In genomic region chr7:99558306-99559275, GRCh38 we compare ENCODE assay signal across 9 cellular contexts. TPM values are rescaled to one million over a fixed set of nuclear protein-coding genes. Genes with fewer than 3 reads are reported as not detected.
DNase-seq lines count a peak whose midpoint lies in the region; ATAC-seq, FAIRE-seq and TF ChIP-seq lines count a peak whose summit lies in the region.
"Had no signal": no experiment of that assay in that cellular context is flagged by ENCODE, and none has a peak within 500 bp of the region (broad histone marks: within the 10 kb centered on the region; RNA-seq: fewer than 3 reads in every experiment).

TSS of gene ZNF655 (plus strand) at chr7:99558642. CDS start at chr7:99560560, 1,918 bp downstream.

- no peak for FAIRE-seq in small intestine (lab: Jason Lieb, UNC)

- intact Hi-C loops in breast epithelium (cut with DNase I; ENCODE audit: low total_unique reads) = no loop called here

- H3K4me3 ChIP-seq in WI38 (ENCODE audit: low read depth, low read length) = peak within 1 kb of the TSS; percentile 95
- peak within 1 kb of the TSS; percentile 70 to 100 (median 94) for H3K4me3 ChIP-seq in breast epithelium
- peak within 1 kb of the TSS; percentile 92 for H3K4me3 ChIP-seq in iPS-20b (ENCODE audit: low read length)
- H3K4me3 ChIP-seq in small intestine (ENCODE audit: low read depth in 1 of 2, low read length in 2 of 2) = peak within 1 kb of the TSS; percentile 76

- H3K4me1 ChIP-seq in breast epithelium = peaks cover 3 to 15% of the 10 kb centered on the region in 2 donors
- no peaks in the 10 kb centered on the region; the same call in none of the 2 replicates for H3K4me1 ChIP-seq in iPS-20b (ENCODE audit: insufficient read depth, low read length)
- H3K4me1 ChIP-seq in small intestine (ENCODE audit: control insufficient read depth in 2 of 2, insufficient read depth in 1 of 2, low read depth in 1 of 2, low read length in 1 of 2) = peaks cover 3 to 6% of the 10 kb centered on the region in 2 donors

- peak; percentile 71 for DNase-seq in 8988T
- DNase-seq in NCI-H2171 (lab: John Stamatoyannopoulos, UW) = peak; percentile 96
- peak; percentile 89 to 91 for DNase-seq in breast epithelium (ENCODE audit: low spot score in 2 of 2)
- peak; percentile 84 for DNase-seq in small intestine

- H3K36me3 ChIP-seq in breast epithelium (peaks cover 7% of the 10 kb centered on the region), iPS-20b (ENCODE audit: insufficient read depth, low read depth, low read length) (peaks cover 60% of the 10 kb centered on the region), small intestine (ENCODE audit: control insufficient read depth in 2 of 2, insufficient read depth in 2 of 2, low read length in 2 of 2) (peaks cover 11 to 13% of the 10 kb centered on the region in 2 donors)

- ATAC-seq in HG03064 (IDR thresholded peaks at IDR 0.05; ENCODE audit: low read depth, unreplicated experiment) = peak; percentile 67

- H3K27me3 ChIP-seq in breast epithelium (no peaks in the 10 kb centered on the region), iPS-20b (ENCODE audit: insufficient read depth, low read length) (no peaks in the 10 kb centered on the region), small intestine (ENCODE audit: control insufficient read depth in 2 of 2, insufficient read depth in 2 of 2, low read length in 2 of 2) (no peaks in the 10 kb centered on the region)

- H3K9me3 ChIP-seq in breast epithelium (no peaks in the 10 kb centered on the region), iPS-20b (ENCODE audit: insufficient read depth, low read depth, low read length) (no peaks in the 10 kb centered on the region), small intestine (ENCODE audit: control insufficient read depth, low read depth) (no peaks in the 10 kb centered on the region)

- peak within 1 kb of the TSS; percentile 98 to 100 for H3K27ac ChIP-seq in breast epithelium
- H3K27ac ChIP-seq in iPS-20b (ENCODE audit: low read length) = peak within 1 kb of the TSS; percentile 96
- H3K27ac ChIP-seq in small intestine (ENCODE audit: low read depth in 1 of 2, low read length in 1 of 2) = peak within 1 kb of the TSS; percentile 96 to 97
- H3K27ac ChIP-seq: C4-2B had no signal

- TF ChIP-seq POLR2A in GM18526 (IDR thresholded peaks at IDR 0.05; ENCODE audit: extremely low read depth, insufficient read length) = peak; percentile 80
- TF ChIP-seq POLR2A in breast epithelium (IDR thresholded peaks at IDR 0.05) = peak; percentile 66

- 0 to 1% (median 0%) methylated on average over 62 to 80 of the region's 80 CpGs for WGBS in small intestine, 3 donors

- peak within 1 kb of the TSS; percentile 100 for H3K9ac ChIP-seq in iPS-20b (ENCODE audit: low read depth, low read length)

- no peak for TF ChIP-seq CTCF in WI38 (IDR thresholded peaks at IDR 0.05; ENCODE audit: low read depth, low read length)
- peak in 1 of 3 donors; percentile 9 for TF ChIP-seq CTCF in breast epithelium (IDR thresholded peaks at IDR 0.05)

RNA-seq across cellular contexts. Expression of gene ZNF655, which starts in this region (rescaled TPM):
- 100 to 1,000 TPM; 100 to 129 (median 110) TPM for total RNA-seq in breast epithelium
- polyA plus RNA-seq in small intestine = 10 to 100 TPM; 33.7 to 56.1 (median 48.9) TPM

Comparison
In these comparisons a context has a peak if more than half of its experiments do, and no peak if none do; other contexts are left out.
1. Peak in every context shown above with its lines: DNase-seq, ATAC-seq, H3K4me3 ChIP-seq and H3K27ac ChIP-seq.